In the genomic region with DNA sequence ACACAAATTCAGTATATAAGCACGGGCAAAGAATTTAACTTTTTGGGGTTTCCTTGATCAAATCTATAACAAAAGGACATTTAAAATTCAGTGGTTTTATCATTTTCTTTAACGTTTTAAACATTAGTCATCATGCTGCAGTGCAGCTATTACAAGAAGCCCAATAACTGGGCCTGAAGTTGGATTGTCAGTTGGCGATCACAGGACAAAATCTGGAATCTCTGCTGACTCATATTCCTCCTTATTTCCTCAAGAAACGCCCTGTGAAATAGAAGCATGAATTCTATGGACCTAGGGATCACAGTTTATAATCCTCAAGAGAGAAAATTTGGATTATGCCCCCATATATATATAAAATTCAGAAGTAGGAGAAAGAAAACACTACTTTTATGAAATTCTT, we compare ENCODE assay signal across 22 cellular contexts.
"Had no signal": no experiment of that assay in that cellular context is flagged by ENCODE, and none has a peak within 500 bp of the region (broad histone marks: within the 10 kb centered on the region; RNA-seq: fewer than 3 reads in every experiment).

No MANE protein-coding gene starts in this region.

- H3K9me3 ChIP-seq: transverse colon, vagina had no signal

- H3K4me1 ChIP-seq: left lung, parathyroid adenoma, transverse colon, vagina had no signal

- H3K4me1 Mint-ChIP-seq: activated T-helper 17 cell treated with anti-CD3 and anti-CD28 coated beads, Interleukin-2, amount 50 U/mL, for 72 hours; endodermal cell; memory B cell; naive thymus-derived CD8-positive, alpha-beta T cell; stimulated activated naive B cell treated with anti-CD40 and anti-IgM and Interleukin-4, amounts not matched to agents 10 μg/mL and 1 μg/mL and 100 μg/mL, for 72 hours had no signal

- H3K36me3 Mint-ChIP-seq: memory B cell; naive thymus-derived CD8-positive, alpha-beta T cell; stimulated activated naive B cell treated with anti-CD40 and anti-IgM and Interleukin-4, amounts not matched to agents 10 μg/mL and 1 μg/mL and 100 μg/mL, for 72 hours had no signal

- H3K4me3 ChIP-seq: dorsolateral prefrontal cortex, left lung, skin epidermis, transverse colon, vagina had no signal

- H3K36me3 ChIP-seq: left lung, transverse colon, vagina had no signal

- DNase-seq: activated CD4-positive, alpha-beta T cell treated with anti-CD3 and anti-CD28 coated beads for 1 hour; activated CD4-positive, alpha-beta T cell treated with anti-CD3 and anti-CD28 coated beads, Interleukin-2, amount 50 U/mL, for 4 hours; activated naive CD4-positive, alpha-beta T cell treated with Interleukin-2 at 50 U/mL for 16 hours; activated T-cell treated with anti-CD3 and anti-CD28 coated beads for 4 hours; aorta; dorsolateral prefrontal cortex; endodermal cell; hippocampal formation; kidney; left lung; naive thymus-derived CD8-positive, alpha-beta T cell; stimulated activated CD4-positive, alpha-beta T cell treated with anti-CD3 and anti-CD28 coated beads, Interleukin-15, amount 100 ng/mL, for 24 hours; stimulated activated CD4-positive, alpha-beta T cell treated with anti-CD3 and anti-CD28 coated beads, Interleukin-4, amount 100 ng/mL, for 1 hour; stimulated activated naive B cell treated with anti-CD40 and anti-IgM and Interleukin-4, amounts not matched to agents 10 μg/mL and 1 μg/mL and 100 μg/mL, for 72 hours; T-helper 9 cell; transverse colon had no signal

- H3K27ac ChIP-seq: dorsolateral prefrontal cortex, left lung, parathyroid adenoma, skin epidermis, transverse colon, vagina, VCaP had no signal

- H3K79me2 ChIP-seq: parathyroid adenoma had no signal

- H3K27me3 Mint-ChIP-seq: activated T-helper 17 cell treated with anti-CD3 and anti-CD28 coated beads, Interleukin-2, amount 50 U/mL, for 72 hours; memory B cell; naive thymus-derived CD8-positive, alpha-beta T cell; stimulated activated naive B cell treated with anti-CD40 and anti-IgM and Interleukin-4, amounts not matched to agents 10 μg/mL and 1 μg/mL and 100 μg/mL, for 72 hours had no signal

- H3K27me3 ChIP-seq: dorsolateral prefrontal cortex, left lung, transverse colon, vagina had no signal

- H3K27ac Mint-ChIP-seq: activated T-helper 17 cell treated with anti-CD3 and anti-CD28 coated beads, Interleukin-2, amount 50 U/mL, for 72 hours; endodermal cell; memory B cell; naive thymus-derived CD8-positive, alpha-beta T cell; stimulated activated naive B cell treated with anti-CD40 and anti-IgM and Interleukin-4, amounts not matched to agents 10 μg/mL and 1 μg/mL and 100 μg/mL, for 72 hours had no signal

- H3K4me3 Mint-ChIP-seq: activated T-helper 17 cell treated with anti-CD3 and anti-CD28 coated beads, Interleukin-2, amount 50 U/mL, for 72 hours; endodermal cell; memory B cell; naive thymus-derived CD8-positive, alpha-beta T cell; stimulated activated naive B cell treated with anti-CD40 and anti-IgM and Interleukin-4, amounts not matched to agents 10 μg/mL and 1 μg/mL and 100 μg/mL, for 72 hours had no signal

- H2AFZ ChIP-seq: parathyroid adenoma had no signal
